ENCODE assay signal across 1 cellular context in genomic region chr11:65422104-65422632, GRCh38.
A peak's percentile ranks its signal among the peaks of the same experiment; 100 is the strongest.
TF ChIP-seq lines count a peak whose summit lies in the region.

No MANE protein-coding gene starts in this region.

TF ChIP-seq in K562, 482 proteins besides CTCF, POLR2A, EP300 and RAD21 (continued from another document and continues in another):
- TF ChIP-seq, protein P1, sequence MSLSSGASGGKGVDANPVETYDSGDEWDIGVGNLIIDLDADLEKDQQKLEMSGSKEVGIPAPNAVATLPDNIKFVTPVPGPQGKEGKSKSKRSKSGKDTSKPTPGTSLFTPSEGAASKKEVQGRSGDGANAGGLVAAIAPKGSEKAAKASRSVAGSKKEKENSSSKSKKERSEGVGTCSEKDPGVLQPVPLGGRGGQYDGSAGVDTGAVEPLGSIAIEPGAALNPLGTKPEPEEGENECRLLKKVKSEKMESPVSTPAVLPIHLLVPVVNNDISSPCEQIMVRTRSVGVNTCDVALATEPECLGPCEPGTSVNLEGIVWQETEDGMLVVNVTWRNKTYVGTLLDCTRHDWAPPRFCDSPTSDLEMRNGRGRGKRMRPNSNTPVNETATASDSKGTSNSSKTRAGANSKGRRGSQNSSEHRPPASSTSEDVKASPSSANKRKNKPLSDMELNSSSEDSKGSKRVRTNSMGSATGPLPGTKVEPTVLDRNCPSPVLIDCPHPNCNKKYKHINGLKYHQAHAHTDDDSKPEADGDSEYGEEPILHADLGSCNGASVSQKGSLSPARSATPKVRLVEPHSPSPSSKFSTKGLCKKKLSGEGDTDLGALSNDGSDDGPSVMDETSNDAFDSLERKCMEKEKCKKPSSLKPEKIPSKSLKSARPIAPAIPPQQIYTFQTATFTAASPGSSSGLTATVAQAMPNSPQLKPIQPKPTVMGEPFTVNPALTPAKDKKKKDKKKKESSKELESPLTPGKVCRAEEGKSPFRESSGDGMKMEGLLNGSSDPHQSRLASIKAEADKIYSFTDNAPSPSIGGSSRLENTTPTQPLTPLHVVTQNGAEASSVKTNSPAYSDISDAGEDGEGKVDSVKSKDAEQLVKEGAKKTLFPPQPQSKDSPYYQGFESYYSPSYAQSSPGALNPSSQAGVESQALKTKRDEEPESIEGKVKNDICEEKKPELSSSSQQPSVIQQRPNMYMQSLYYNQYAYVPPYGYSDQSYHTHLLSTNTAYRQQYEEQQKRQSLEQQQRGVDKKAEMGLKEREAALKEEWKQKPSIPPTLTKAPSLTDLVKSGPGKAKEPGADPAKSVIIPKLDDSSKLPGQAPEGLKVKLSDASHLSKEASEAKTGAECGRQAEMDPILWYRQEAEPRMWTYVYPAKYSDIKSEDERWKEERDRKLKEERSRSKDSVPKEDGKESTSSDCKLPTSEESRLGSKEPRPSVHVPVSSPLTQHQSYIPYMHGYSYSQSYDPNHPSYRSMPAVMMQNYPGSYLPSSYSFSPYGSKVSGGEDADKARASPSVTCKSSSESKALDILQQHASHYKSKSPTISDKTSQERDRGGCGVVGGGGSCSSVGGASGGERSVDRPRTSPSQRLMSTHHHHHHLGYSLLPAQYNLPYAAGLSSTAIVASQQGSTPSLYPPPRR (CRISPR knock-in tag; IDR thresholded peaks at IDR 0.05; ENCODE audit: borderline replicate concordance): no peak
- TF ChIP-seq KLF6 (CRISPR knock-in tag; IDR thresholded peaks at IDR 0.05; ENCODE audit: borderline replicate concordance): peak; percentile 96; the same call in 1 of the 2 replicates
- TF ChIP-seq, protein P2, sequence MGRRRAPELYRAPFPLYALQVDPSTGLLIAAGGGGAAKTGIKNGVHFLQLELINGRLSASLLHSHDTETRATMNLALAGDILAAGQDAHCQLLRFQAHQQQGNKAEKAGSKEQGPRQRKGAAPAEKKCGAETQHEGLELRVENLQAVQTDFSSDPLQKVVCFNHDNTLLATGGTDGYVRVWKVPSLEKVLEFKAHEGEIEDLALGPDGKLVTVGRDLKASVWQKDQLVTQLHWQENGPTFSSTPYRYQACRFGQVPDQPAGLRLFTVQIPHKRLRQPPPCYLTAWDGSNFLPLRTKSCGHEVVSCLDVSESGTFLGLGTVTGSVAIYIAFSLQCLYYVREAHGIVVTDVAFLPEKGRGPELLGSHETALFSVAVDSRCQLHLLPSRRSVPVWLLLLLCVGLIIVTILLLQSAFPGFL (CRISPR knock-in tag; IDR thresholded peaks at IDR 0.05): no peak
- peak; percentile 65; the same call in 1 of the 2 replicates for TF ChIP-seq ZFP1 (CRISPR knock-in tag; IDR thresholded peaks at IDR 0.05)
- peak; percentile 67; the same call in 1 of the 2 replicates for TF ChIP-seq SAFB (IDR thresholded peaks at IDR 0.05; ENCODE audit: borderline replicate concordance, low read depth, low read length)
- no peak; the same call in 1 of the 2 replicates for TF ChIP-seq NFIC (IDR thresholded peaks at IDR 0.05)
- TF ChIP-seq TGIF2 (CRISPR knock-in tag; IDR thresholded peaks at IDR 0.05): no peak
- TF ChIP-seq, protein P3, sequence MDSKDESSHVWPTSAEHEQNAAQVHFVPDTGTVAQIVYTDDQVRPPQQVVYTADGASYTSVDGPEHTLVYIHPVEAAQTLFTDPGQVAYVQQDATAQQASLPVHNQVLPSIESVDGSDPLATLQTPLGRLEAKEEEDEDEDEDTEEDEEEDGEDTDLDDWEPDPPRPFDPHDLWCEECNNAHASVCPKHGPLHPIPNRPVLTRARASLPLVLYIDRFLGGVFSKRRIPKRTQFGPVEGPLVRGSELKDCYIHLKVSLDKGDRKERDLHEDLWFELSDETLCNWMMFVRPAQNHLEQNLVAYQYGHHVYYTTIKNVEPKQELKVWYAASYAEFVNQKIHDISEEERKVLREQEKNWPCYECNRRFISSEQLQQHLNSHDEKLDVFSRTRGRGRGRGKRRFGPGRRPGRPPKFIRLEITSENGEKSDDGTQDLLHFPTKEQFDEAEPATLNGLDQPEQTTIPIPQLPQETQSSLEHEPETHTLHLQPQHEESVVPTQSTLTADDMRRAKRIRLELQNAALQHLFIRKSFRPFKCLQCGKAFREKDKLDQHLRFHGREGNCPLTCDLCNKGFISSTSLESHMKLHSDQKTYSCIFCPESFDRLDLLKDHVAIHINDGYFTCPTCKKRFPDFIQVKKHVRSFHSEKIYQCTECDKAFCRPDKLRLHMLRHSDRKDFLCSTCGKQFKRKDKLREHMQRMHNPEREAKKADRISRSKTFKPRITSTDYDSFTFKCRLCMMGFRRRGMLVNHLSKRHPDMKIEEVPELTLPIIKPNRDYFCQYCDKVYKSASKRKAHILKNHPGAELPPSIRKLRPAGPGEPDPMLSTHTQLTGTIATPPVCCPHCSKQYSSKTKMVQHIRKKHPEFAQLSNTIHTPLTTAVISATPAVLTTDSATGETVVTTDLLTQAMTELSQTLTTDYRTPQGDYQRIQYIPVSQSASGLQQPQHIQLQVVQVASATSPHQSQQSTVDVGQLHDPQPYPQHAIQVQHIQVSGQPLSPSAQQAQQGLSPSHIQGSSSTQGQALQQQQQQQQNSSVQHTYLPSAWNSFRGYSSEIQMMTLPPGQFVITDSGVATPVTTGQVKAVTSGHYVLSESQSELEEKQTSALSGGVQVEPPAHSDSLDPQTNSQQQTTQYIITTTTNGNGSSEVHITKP (IDR thresholded peaks at IDR 0.05; ENCODE audit: partially characterized antibody): peak; percentile 29
- TF ChIP-seq RNF2 (IDR thresholded peaks at IDR 0.05): peak; percentile 92
- no peak; a peak in 1 of 4 replicates for TF ChIP-seq ZMIZ1 (IDR thresholded peaks at IDR 0.05; ENCODE audit: low read depth in 2 of 2, low read length in 2 of 2)
- peak; percentile 46 for TF ChIP-seq HCFC1 (IDR thresholded peaks at IDR 0.05; ENCODE audit: low read depth, low read length)
- TF ChIP-seq, protein P4, sequence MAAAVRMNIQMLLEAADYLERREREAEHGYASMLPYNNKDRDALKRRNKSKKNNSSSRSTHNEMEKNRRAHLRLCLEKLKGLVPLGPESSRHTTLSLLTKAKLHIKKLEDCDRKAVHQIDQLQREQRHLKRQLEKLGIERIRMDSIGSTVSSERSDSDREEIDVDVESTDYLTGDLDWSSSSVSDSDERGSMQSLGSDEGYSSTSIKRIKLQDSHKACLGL (CRISPR knock-in tag; IDR thresholded peaks at IDR 0.05; ENCODE audit: borderline replicate concordance, poor library complexity, severe bottlenecking): no peak
- TF ChIP-seq ARHGAP35 (IDR thresholded peaks at IDR 0.05; ENCODE audit: partially characterized antibody): no peak
- TF ChIP-seq MTF1 (CRISPR knock-in tag; IDR thresholded peaks at IDR 0.05; ENCODE audit: borderline replicate concordance): no peak
- no peak for TF ChIP-seq ZBTB2 (IDR thresholded peaks at IDR 0.05)
- no peak for TF ChIP-seq TAF7 (tag; IDR thresholded peaks at IDR 0.05)
- no peak for TF ChIP-seq NCOA6 (IDR thresholded peaks at IDR 0.05)
- TF ChIP-seq ZBTB1 (CRISPR knock-in tag; IDR thresholded peaks at IDR 0.05; ENCODE audit: borderline replicate concordance, low read depth): peak; percentile 97
- TF ChIP-seq ZNF232 (CRISPR knock-in tag; IDR thresholded peaks at IDR 0.05): no peak
- no peak for TF ChIP-seq ZNF184 (CRISPR knock-in tag; IDR thresholded peaks at IDR 0.05)
- TF ChIP-seq, protein P5, sequence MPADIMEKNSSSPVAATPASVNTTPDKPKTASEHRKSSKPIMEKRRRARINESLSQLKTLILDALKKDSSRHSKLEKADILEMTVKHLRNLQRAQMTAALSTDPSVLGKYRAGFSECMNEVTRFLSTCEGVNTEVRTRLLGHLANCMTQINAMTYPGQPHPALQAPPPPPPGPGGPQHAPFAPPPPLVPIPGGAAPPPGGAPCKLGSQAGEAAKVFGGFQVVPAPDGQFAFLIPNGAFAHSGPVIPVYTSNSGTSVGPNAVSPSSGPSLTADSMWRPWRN (IDR thresholded peaks at IDR 0.05; ENCODE audit: low read depth): no peak
- peak; percentile 52 for TF ChIP-seq CBFA2T2 (conservative IDR thresholded peaks at IDR 0.05)
- TF ChIP-seq RAD51 (IDR thresholded peaks at IDR 0.05; ENCODE audit: borderline replicate concordance, low read depth): peak; percentile 35; the same call in 1 of the 2 replicates
- no peak; the same call in 1 of the 2 replicates for TF ChIP-seq PML (IDR thresholded peaks at IDR 0.05; ENCODE audit: low read length)
- TF ChIP-seq AFF4 (CRISPR knock-in tag; IDR thresholded peaks at IDR 0.05): no peak
- peak; percentile 54 for TF ChIP-seq SMAD1 (IDR thresholded peaks at IDR 0.05; ENCODE audit: low read depth, low read length, partially characterized antibody)
- TF ChIP-seq, protein P6, sequence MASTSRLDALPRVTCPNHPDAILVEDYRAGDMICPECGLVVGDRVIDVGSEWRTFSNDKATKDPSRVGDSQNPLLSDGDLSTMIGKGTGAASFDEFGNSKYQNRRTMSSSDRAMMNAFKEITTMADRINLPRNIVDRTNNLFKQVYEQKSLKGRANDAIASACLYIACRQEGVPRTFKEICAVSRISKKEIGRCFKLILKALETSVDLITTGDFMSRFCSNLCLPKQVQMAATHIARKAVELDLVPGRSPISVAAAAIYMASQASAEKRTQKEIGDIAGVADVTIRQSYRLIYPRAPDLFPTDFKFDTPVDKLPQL (IDR thresholded peaks at IDR 0.05; ENCODE audit: extremely low read depth, insufficient read length): no peak
- peak in 1 of 2 experiments; percentile 4; a peak in 1 of 4 replicates for TF ChIP-seq SIN3A (IDR thresholded peaks at IDR 0.05; ENCODE audit: borderline replicate concordance in 2 of 2, control insufficient read depth in 1 of 2, low read depth in 2 of 2, low read length in 2 of 2)
- peak in 2 of 3 experiments; percentile 61 to 81 for TF ChIP-seq YY1 (IDR thresholded peaks at IDR 0.05; ENCODE audit: borderline replicate concordance in 1 of 3, control insufficient read depth in 1 of 3, extremely low read depth in 1 of 3, insufficient read depth in 3 of 3, insufficient read length in 1 of 3, insufficient replicate concordance in 2 of 3, low read depth in 1 of 3, low read length in 2 of 3)
- TF ChIP-seq TFE3 (CRISPR knock-in tag; IDR thresholded peaks at IDR 0.05): peak; percentile 81
- peak; percentile 77 for TF ChIP-seq E2F3 (CRISPR knock-in tag; IDR thresholded peaks at IDR 0.05)
- no peak for TF ChIP-seq HNRNPL (IDR thresholded peaks at IDR 0.05; ENCODE audit: low read depth, low read length)
- peak; percentile 85 for TF ChIP-seq TAF1 (IDR thresholded peaks at IDR 0.05; ENCODE audit: control insufficient read depth, extremely low read depth, insufficient read depth, low read length, severe bottlenecking)
- no peak for TF ChIP-seq ZC3H8 (IDR thresholded peaks at IDR 0.05)
